ENCODE assay signal across 2 cellular contexts in genomic region chr17:18033442-18034099, GRCh38.
TF ChIP-seq lines count a peak whose summit lies in the region.

No MANE protein-coding gene starts in this region.

TF ChIP-seq in HCT116, 20 proteins besides CTCF, POLR2A, EP300 and RAD21:
- TF ChIP-seq ELF1 (IDR thresholded peaks at IDR 0.05; ENCODE audit: borderline replicate concordance, low read depth), result peak; percentile 86; the same call in 1 of the 2 replicates
- no peak for TF ChIP-seq REST (IDR thresholded peaks at IDR 0.05; ENCODE audit: low read depth)

TF ChIP-seq in GM12878, 131 proteins besides CTCF, POLR2A, EP300 and RAD21 (continues in another document):
- TF ChIP-seq ZBTB33 (IDR thresholded peaks at IDR 0.05) (no peak), ZBED1 (IDR thresholded peaks at IDR 0.05; ENCODE audit: borderline replicate concordance) (no peak), NKRF (conservative IDR thresholded peaks at IDR 0.05) (no peak), IRF4 (IDR thresholded peaks at IDR 0.05; ENCODE audit: low read depth, low read length) (peak; percentile 68), DPF2 (IDR thresholded peaks at IDR 0.05) (no peak), ATF3 (IDR thresholded peaks at IDR 0.05; ENCODE audit: borderline replicate concordance, extremely low read depth, low read depth, low read length) (peak; percentile 55; the same call in 1 of the 2 replicates), YBX1 (IDR thresholded peaks at IDR 0.05) (no peak), PRDM15 (CRISPR knock-in tag; IDR thresholded peaks at IDR 0.05) (no peak), ZNF592 (IDR thresholded peaks at IDR 0.05) (no peak), USF2 (IDR thresholded peaks at IDR 0.05; ENCODE audit: borderline replicate concordance, low read depth, low read length) (no peak), KDM1A (IDR thresholded peaks at IDR 0.05; ENCODE audit: borderline replicate concordance) (no peak), ZNF687 (IDR thresholded peaks at IDR 0.05) (no peak), MXI1 (IDR thresholded peaks at IDR 0.05; ENCODE audit: low read depth, low read length) (0 out of 2 replicates have a peak, but pooled peaks have one; percentile 37), TARDBP (IDR thresholded peaks at IDR 0.05; ENCODE audit: borderline replicate concordance) (no peak), ATF7 (IDR thresholded peaks at IDR 0.05; ENCODE audit: low read depth) (no peak), E4F1 (IDR thresholded peaks at IDR 0.05; ENCODE audit: borderline replicate concordance, partially characterized antibody) (no peak), RCOR1 (conservative IDR thresholded peaks at IDR 0.05; ENCODE audit: low read depth, low read length) (no peak), STAT3 (IDR thresholded peaks at IDR 0.05; ENCODE audit: low read depth, low read length) (no peak), BHLHE40 (IDR thresholded peaks at IDR 0.05; ENCODE audit: borderline replicate concordance in 1 of 2, low read depth in 2 of 2, low read length in 1 of 2) (0 out of 4 replicates have a peak, but pooled peaks of 1 of the 2 experiments have one; percentile 5), IKZF2 (IDR thresholded peaks at IDR 0.05) (no peak), MEF2B (IDR thresholded peaks at IDR 0.05; ENCODE audit: partially characterized antibody, poor library complexity, severe bottlenecking) (no peak), PKNOX1 (IDR thresholded peaks at IDR 0.05) (no peak), BRCA1 (IDR thresholded peaks at IDR 0.05; ENCODE audit: low read depth, low read length) (no peak), GATAD2B (conservative IDR thresholded peaks at IDR 0.05; ENCODE audit: low read depth) (no peak), LARP7 (IDR thresholded peaks at IDR 0.05) (no peak), POLR2AphosphoS5 (IDR thresholded peaks at IDR 0.05; ENCODE audit: low read length) (no peak), SRF (IDR thresholded peaks at IDR 0.05; ENCODE audit: low read depth in 2 of 2, low read length in 2 of 2) (no peak), MEF2A (IDR thresholded peaks at IDR 0.05; ENCODE audit: insufficient read depth, low read depth, low read length) (0 out of 2 replicates have a peak, but pooled peaks have one; percentile 28), ZNF24 (IDR thresholded peaks at IDR 0.05) (no peak), SIX5 (IDR thresholded peaks at IDR 0.05; ENCODE audit: low read depth, low read length, severe bottlenecking) (peak; percentile 89), CHD1 (IDR thresholded peaks at IDR 0.05; ENCODE audit: low read depth, low read length) (no peak), HCFC1 (IDR thresholded peaks at IDR 0.05; ENCODE audit: low read length) (peak; percentile 92), NFYA (IDR thresholded peaks at IDR 0.05; ENCODE audit: borderline replicate concordance, low read depth, low read length) (no peak), POU2F2 (IDR thresholded peaks at IDR 0.05; ENCODE audit: borderline replicate concordance, low read depth, low read length) (no peak), MYC (IDR thresholded peaks at IDR 0.05; ENCODE audit: insufficient read depth, insufficient read length, insufficient replicate concordance, low read length, severe bottlenecking) (no peak), JUNB (IDR thresholded peaks at IDR 0.05) (no peak), NR2C2 (IDR thresholded peaks at IDR 0.05; ENCODE audit: borderline replicate concordance, control insufficient read depth, insufficient read length, low read depth) (no peak)
